Comparison of ENCODE assay signal across 25 cellular contexts in the genomic region with DNA sequence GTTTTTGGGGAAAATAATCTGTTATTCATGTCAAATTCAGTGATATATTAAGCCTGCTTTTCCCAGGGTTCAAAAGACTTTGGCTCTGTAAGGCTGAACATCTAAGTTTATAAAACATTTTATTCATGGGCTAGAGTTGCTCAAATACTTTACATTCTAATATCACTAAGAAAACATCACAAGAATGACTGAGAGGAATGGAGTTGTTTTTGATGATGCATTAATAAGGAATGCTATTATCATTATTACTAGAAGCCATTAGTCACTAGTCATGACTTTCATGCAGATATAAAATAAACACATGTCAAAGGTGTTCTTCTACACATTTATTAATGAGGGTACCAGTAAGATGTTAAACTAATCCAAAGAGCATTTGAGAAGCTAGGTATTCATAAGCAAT.
DNase-seq lines count a peak whose midpoint lies in the region; ATAC-seq, FAIRE-seq and TF ChIP-seq lines count a peak whose summit lies in the region.
"Had no signal": no experiment of that assay in that cellular context is flagged by ENCODE, and none has a peak within 500 bp of the region (broad histone marks: within the 10 kb centered on the region; RNA-seq: fewer than 3 reads in every experiment).

No MANE protein-coding gene starts in this region.

- H3K36me3 ChIP-seq in SK-N-SH (replicated peaks in 1 of 2; ENCODE audit: control insufficient read depth in 1 of 2, insufficient read depth in 2 of 2, low read length in 1 of 2): no peaks in the 10 kb centered on the region
- H3K36me3 ChIP-seq in brain microvascular endothelial cell (replicated peaks): no peaks in the 10 kb centered on the region
- no peaks in the 10 kb centered on the region for H3K36me3 ChIP-seq in body of pancreas (replicated peaks in 1 of 2; ENCODE audit: insufficient read depth in 1 of 2, low read depth in 2 of 2)
- H3K36me3 ChIP-seq: neural progenitor cell had no signal

- TF ChIP-seq CTCF in SK-N-SH (IDR thresholded peaks at IDR 0.05) (no peak), brain microvascular endothelial cell (IDR thresholded peaks at IDR 0.05; ENCODE audit: low read depth, low read length, missing control alignments) (no peak), body of pancreas (IDR thresholded peaks at IDR 0.05) (no peak), GM10248 (IDR thresholded peaks at IDR 0.05; ENCODE audit: control extremely low read depth, extremely low read depth, low read depth, missing control alignments) (no peak)

- ATAC-seq in SK-N-SH treated with all-trans-retinoic acid at 6 μM for 48 hours (no peak), body of pancreas (no peak)
- ATAC-seq: activated CD8-positive, alpha-beta T cell treated with anti-CD3 and anti-CD28 coated beads, Interleukin-2, amount 10 ng/mL, durations not matched to agents 7 days and 5 days; activated T-cell treated with anti-CD3 and anti-CD28 coated beads, Interleukin-2, amount 50 U/mL, for 4 hours; left colon; stimulated activated effector memory CD8-positive, alpha-beta T cell treated with anti-CD3 and anti-CD28 coated beads, Interleukin-12 subunit alpha, Interleukin-12 subunit beta, amount 100 ng/mL, for 72 hours; T-helper 17 cell had no signal

- H3K9me2 ChIP-seq in SK-N-SH: no peaks in the 10 kb centered on the region

- DNase-seq in SK-N-SH: no peak
- no peak for DNase-seq in brain microvascular endothelial cell
- peak; percentile 41 for DNase-seq in hepatic stellate cell (ENCODE audit: low spot score)
- peak; percentile 15 for DNase-seq in urothelium cell line (ENCODE audit: low spot score)
- DNase-seq in body of pancreas: no peak
- no peak for DNase-seq in NCI-H345 (lab: John Stamatoyannopoulos, UW)
- no peak for DNase-seq in GM10248 (ENCODE audit: extremely low spot score)
- DNase-seq: activated B cell treated with CpG ODN at 0.5 μM for 24 hours; activated CD8-positive, alpha-beta T cell treated with anti-CD3 and anti-CD28 coated beads, Interleukin-2, amount 10 ng/mL, durations not matched to agents 7 days and 5 days; activated T-cell treated with anti-CD3 and anti-CD28 coated beads, Interleukin-2, amount 50 U/mL, for 4 hours; C1 segment of cervical spinal cord; caudate nucleus; effector CD4-positive, alpha-beta T cell; GM23248; left colon; NCI-H1694 treated with DMSO at 0.1 percent for 48 hours; NCI-H446; NK-92 treated with Interleukin-12 subunit alpha and Interleukin-12 subunit beta, amount 100 ng/mL, for 24 hours; stimulated activated CD4-positive, alpha-beta T cell treated with anti-CD3 and anti-CD28 coated beads, Interleukin-15, amount 100 ng/mL, for 24 hours; T-helper 17 cell had no signal

- H3F3A ChIP-seq in SK-N-SH (replicated peaks; ENCODE audit: insufficient read depth): no peaks in the 10 kb centered on the region

- CTCF ChIA-PET in SK-N-SH (lab: Yijun Ruan, JAX): no interaction called here
- CTCF ChIA-PET in GM10248 (lab: Yijun Ruan, JAX): no interaction called here

- in situ Hi-C loops in brain microvascular endothelial cell (cut with HindIII; ENCODE audit: low pct_ligation_motif_present, low sequenced_read_pairs): no loop called here

- H3K27ac ChIP-seq in SK-N-SH (ENCODE audit: low read depth in 2 of 2, low read length in 1 of 2) (peak overlapping the region in 1 of 2 experiments; percentile 25; a peak in 1 of 4 replicates), brain microvascular endothelial cell (peak overlapping the region; percentile 15), body of pancreas (no peak overlapping the region)
- H3K27ac ChIP-seq: 22Rv1, GM23248, neural progenitor cell had no signal

- H3K4me3 ChIP-seq in SK-N-SH (ENCODE audit: low read depth in 2 of 2, low read length in 1 of 2): no peak overlapping the region
- H3K4me3 ChIP-seq in brain microvascular endothelial cell (ENCODE audit: low read depth, low read length): no peak overlapping the region
- no peak overlapping the region for H3K4me3 ChIP-seq in body of pancreas
- H3K4me3 ChIP-seq: GM23248, neural progenitor cell had no signal

- no peak overlapping the region for H3K9ac ChIP-seq in SK-N-SH
- H3K9ac ChIP-seq: GM23248, neural progenitor cell had no signal

- POLR2A ChIA-PET in SK-N-SH (lab: Yijun Ruan, JAX): no interaction called here
- POLR2A ChIA-PET in GM10248 (lab: Yijun Ruan, JAX): no interaction called here

- no peak for TF ChIP-seq POLR2A in body of pancreas (IDR thresholded peaks at IDR 0.05)

- no peaks in the 10 kb centered on the region for H3K4me1 ChIP-seq in SK-N-SH (ENCODE audit: control insufficient read depth in 1 of 2, insufficient read depth in 2 of 2, low read depth in 1 of 2, low read length in 1 of 2)
- H3K4me1 ChIP-seq in body of pancreas: peaks cover 16% of the 10 kb centered on the region
- H3K4me1 ChIP-seq: neural progenitor cell had no signal

- no peak for FAIRE-seq in urothelium cell line (lab: Jason Lieb, UNC)
- FAIRE-seq: GM18507 had no signal

- H3K79me2 ChIP-seq in SK-N-SH (ENCODE audit: insufficient read depth): no peaks in the 10 kb centered on the region

- H2AFZ ChIP-seq in SK-N-SH (ENCODE audit: low read depth): no peak overlapping the region
- H2AFZ ChIP-seq: GM23248, neural progenitor cell had no signal

- TF ChIP-seq EP300 in SK-N-SH (IDR thresholded peaks at IDR 0.05; ENCODE audit: borderline replicate concordance in 1 of 2, low read depth in 1 of 2, low read length in 1 of 2): no peak

- H3K9me3 ChIP-seq in SK-N-SH: peaks cover 4% of the 10 kb centered on the region; the same call in 1 of the 2 replicates
- H3K9me3 ChIP-seq in body of pancreas: no peaks in the 10 kb centered on the region

- H4K20me1 ChIP-seq in SK-N-SH (ENCODE audit: insufficient read depth): no peaks in the 10 kb centered on the region

- H3K4me2 ChIP-seq in SK-N-SH: no peak overlapping the region
- H3K4me2 ChIP-seq: neural progenitor cell had no signal

- no peaks in the 10 kb centered on the region for H3K27me3 ChIP-seq in SK-N-SH (ENCODE audit: insufficient read depth)
- H3K27me3 ChIP-seq in brain microvascular endothelial cell (replicated peaks): no peaks in the 10 kb centered on the region
- no peaks in the 10 kb centered on the region for H3K27me3 ChIP-seq in body of pancreas
- H3K27me3 ChIP-seq: neural progenitor cell had no signal

- intact Hi-C loops in body of pancreas (cut with DNase I): no loop called here

- TF ChIP-seq RAD21 in SK-N-SH (IDR thresholded peaks at IDR 0.05; ENCODE audit: low read length): no peak

TF ChIP-seq in SK-N-SH treated with all-trans-retinoic acid at 6 μM for 48 hours, 23 proteins besides CTCF, POLR2A, EP300 and RAD21:
- TF ChIP-seq CSDC2 (CRISPR knock-in tag; IDR thresholded peaks at IDR 0.05): no peak
- TF ChIP-seq ISL1 (CRISPR knock-in tag; IDR thresholded peaks at IDR 0.05): peak; percentile 86
TF ChIP-seq in SK-N-SH treated with all-trans-retinoic acid at 6 μM for 48 hours: peak in this region for 1.

TF ChIP-seq in SK-N-SH, 30 proteins besides CTCF, POLR2A, EP300 and RAD21 (continues in another document):
- TF ChIP-seq RXRA (IDR thresholded peaks at IDR 0.05; ENCODE audit: borderline replicate concordance, low read depth) (no peak), TAF1 (IDR thresholded peaks at IDR 0.05; ENCODE audit: borderline replicate concordance, low read depth, low read length) (no peak), RFX5 (IDR thresholded peaks at IDR 0.05; ENCODE audit: low read length) (no peak), EZH2phosphoT487 (IDR thresholded peaks at IDR 0.05; ENCODE audit: borderline replicate concordance, low read depth) (no peak), POLR2AphosphoS5 (IDR thresholded peaks at IDR 0.05; ENCODE audit: low read depth, low read length) (no peak), NFIC (IDR thresholded peaks at IDR 0.05; ENCODE audit: borderline replicate concordance) (no peak), SIN3A (IDR thresholded peaks at IDR 0.05; ENCODE audit: borderline replicate concordance, low read depth, low read length) (no peak)
- TF ChIP-seq, protein P1, sequence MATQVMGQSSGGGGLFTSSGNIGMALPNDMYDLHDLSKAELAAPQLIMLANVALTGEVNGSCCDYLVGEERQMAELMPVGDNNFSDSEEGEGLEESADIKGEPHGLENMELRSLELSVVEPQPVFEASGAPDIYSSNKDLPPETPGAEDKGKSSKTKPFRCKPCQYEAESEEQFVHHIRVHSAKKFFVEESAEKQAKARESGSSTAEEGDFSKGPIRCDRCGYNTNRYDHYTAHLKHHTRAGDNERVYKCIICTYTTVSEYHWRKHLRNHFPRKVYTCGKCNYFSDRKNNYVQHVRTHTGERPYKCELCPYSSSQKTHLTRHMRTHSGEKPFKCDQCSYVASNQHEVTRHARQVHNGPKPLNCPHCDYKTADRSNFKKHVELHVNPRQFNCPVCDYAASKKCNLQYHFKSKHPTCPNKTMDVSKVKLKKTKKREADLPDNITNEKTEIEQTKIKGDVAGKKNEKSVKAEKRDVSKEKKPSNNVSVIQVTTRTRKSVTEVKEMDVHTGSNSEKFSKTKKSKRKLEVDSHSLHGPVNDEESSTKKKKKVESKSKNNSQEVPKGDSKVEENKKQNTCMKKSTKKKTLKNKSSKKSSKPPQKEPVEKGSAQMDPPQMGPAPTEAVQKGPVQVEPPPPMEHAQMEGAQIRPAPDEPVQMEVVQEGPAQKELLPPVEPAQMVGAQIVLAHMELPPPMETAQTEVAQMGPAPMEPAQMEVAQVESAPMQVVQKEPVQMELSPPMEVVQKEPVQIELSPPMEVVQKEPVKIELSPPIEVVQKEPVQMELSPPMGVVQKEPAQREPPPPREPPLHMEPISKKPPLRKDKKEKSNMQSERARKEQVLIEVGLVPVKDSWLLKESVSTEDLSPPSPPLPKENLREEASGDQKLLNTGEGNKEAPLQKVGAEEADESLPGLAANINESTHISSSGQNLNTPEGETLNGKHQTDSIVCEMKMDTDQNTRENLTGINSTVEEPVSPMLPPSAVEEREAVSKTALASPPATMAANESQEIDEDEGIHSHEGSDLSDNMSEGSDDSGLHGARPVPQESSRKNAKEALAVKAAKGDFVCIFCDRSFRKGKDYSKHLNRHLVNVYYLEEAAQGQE (IDR thresholded peaks at IDR 0.05; ENCODE audit: low read depth, low read length): no peak
- TF ChIP-seq, protein P2, sequence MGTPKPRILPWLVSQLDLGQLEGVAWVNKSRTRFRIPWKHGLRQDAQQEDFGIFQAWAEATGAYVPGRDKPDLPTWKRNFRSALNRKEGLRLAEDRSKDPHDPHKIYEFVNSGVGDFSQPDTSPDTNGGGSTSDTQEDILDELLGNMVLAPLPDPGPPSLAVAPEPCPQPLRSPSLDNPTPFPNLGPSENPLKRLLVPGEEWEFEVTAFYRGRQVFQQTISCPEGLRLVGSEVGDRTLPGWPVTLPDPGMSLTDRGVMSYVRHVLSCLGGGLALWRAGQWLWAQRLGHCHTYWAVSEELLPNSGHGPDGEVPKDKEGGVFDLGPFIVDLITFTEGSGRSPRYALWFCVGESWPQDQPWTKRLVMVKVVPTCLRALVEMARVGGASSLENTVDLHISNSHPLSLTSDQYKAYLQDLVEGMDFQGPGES (IDR thresholded peaks at IDR 0.05; ENCODE audit: low read depth, low read length): no peak

Comparison
In these comparisons a context has a peak if more than half of its experiments do, and no peak if none do; other contexts are left out.
1. DNase-seq: peak in hepatic stellate cell (single experiment) and urothelium cell line (single experiment); none in SK-N-SH (single experiment), brain microvascular endothelial cell (single experiment), body of pancreas (0 of 4), NCI-H345 (single experiment) and GM10248 (single experiment).